Comparison of ENCODE assay signal across 1 cellular context in the genomic region with DNA sequence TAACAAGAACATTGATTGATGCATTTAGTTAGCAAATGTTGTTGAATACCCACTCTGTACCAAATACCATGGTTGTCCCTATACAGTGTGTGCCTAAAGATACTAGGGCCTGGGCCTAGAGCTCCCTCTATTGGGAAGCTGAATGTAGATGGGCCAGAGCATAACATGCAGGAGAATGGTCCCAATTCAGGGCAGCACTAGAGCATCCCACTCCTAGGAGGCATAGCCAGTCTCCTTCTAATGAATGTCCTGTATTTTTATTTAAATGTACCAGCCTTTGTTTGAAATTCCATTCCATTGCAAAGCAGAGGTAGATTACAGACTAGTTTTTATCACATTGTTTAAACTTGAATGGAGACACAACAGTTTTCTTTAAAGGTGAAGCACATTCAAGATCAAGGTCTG.
A peak's percentile ranks its signal among the peaks of the same experiment; 100 is the strongest.
TF ChIP-seq lines count a peak whose summit lies in the region.

No MANE protein-coding gene starts in this region.

TF ChIP-seq in HepG2, 621 proteins besides CTCF, POLR2A, EP300 and RAD21 (continued from another document and continues in another):
- TF ChIP-seq, protein P1, sequence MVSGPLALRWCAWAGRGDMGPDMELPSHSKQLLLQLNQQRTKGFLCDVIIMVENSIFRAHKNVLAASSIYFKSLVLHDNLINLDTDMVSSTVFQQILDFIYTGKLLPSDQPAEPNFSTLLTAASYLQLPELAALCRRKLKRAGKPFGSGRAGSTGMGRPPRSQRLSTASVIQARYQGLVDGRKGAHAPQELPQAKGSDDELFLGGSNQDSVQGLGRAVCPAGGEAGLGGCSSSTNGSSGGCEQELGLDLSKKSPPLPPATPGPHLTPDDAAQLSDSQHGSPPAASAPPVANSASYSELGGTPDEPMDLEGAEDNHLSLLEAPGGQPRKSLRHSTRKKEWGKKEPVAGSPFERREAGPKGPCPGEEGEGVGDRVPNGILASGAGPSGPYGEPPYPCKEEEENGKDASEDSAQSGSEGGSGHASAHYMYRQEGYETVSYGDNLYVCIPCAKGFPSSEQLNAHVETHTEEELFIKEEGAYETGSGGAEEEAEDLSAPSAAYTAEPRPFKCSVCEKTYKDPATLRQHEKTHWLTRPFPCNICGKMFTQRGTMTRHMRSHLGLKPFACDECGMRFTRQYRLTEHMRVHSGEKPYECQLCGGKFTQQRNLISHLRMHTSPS (CRISPR knock-in tag; IDR thresholded peaks at IDR 0.05; ENCODE audit: low read depth) = no peak
- no peak for TF ChIP-seq POLR2AphosphoS5 (IDR thresholded peaks at IDR 0.05; ENCODE audit: low read depth, low read length)
- TF ChIP-seq, protein P2, sequence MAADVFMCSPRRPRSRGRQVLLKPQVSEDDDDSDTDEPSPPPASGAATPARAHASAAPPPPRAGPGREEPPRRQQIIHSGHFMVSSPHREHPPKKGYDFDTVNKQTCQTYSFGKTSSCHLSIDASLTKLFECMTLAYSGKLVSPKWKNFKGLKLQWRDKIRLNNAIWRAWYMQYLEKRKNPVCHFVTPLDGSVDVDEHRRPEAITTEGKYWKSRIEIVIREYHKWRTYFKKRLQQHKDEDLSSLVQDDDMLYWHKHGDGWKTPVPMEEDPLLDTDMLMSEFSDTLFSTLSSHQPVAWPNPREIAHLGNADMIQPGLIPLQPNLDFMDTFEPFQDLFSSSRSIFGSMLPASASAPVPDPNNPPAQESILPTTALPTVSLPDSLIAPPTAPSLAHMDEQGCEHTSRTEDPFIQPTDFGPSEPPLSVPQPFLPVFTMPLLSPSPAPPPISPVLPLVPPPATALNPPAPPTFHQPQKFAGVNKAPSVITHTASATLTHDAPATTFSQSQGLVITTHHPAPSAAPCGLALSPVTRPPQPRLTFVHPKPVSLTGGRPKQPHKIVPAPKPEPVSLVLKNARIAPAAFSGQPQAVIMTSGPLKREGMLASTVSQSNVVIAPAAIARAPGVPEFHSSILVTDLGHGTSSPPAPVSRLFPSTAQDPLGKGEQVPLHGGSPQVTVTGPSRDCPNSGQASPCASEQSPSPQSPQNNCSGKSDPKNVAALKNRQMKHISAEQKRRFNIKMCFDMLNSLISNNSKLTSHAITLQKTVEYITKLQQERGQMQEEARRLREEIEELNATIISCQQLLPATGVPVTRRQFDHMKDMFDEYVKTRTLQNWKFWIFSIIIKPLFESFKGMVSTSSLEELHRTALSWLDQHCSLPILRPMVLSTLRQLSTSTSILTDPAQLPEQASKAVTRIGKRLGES (CRISPR knock-in tag; IDR thresholded peaks at IDR 0.05; ENCODE audit: borderline replicate concordance) = no peak
- TF ChIP-seq AKAP8 (CRISPR knock-in tag; IDR thresholded peaks at IDR 0.05) = no peak
- TF ChIP-seq ATAD3A (CRISPR knock-in tag; IDR thresholded peaks at IDR 0.05) = no peak
- no peak for TF ChIP-seq PCBP2 (optimal IDR thresholded peaks at IDR 0.05; ENCODE audit: low read depth, low read length, poor library complexity, severe bottlenecking)
- no peak for TF ChIP-seq SOX13 (IDR thresholded peaks at IDR 0.05)
- peak in 1 of 2 experiments; percentile 34; a peak in 2 of 4 replicates for TF ChIP-seq SOX13 (CRISPR knock-in tag; conservative IDR thresholded peaks at IDR 0.05 in 1 of 2, IDR thresholded peaks at IDR 0.05 in 1 of 2)
- TF ChIP-seq, protein P3, sequence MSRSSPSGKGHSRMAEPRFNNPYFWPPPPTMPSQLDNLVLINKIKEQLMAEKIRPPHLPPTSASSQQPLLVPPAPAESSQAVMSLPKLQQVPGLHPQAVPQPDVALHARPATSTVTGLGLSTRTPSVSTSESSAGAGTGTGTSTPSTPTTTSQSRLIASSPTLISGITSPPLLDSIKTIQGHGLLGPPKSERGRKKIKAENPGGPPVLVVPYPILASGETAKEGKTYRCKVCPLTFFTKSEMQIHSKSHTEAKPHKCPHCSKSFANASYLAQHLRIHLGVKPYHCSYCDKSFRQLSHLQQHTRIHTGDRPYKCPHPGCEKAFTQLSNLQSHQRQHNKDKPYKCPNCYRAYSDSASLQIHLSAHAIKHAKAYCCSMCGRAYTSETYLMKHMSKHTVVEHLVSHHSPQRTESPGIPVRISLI (CRISPR knock-in tag; IDR thresholded peaks at IDR 0.05; ENCODE audit: borderline replicate concordance) = no peak
- no peak for TF ChIP-seq RBM39 (IDR thresholded peaks at IDR 0.05; ENCODE audit: low read depth, low read length, poor library complexity, severe bottlenecking)
- no peak for TF ChIP-seq ZNF768 (CRISPR knock-in tag; IDR thresholded peaks at IDR 0.05)
- no peak for TF ChIP-seq RAD51 (IDR thresholded peaks at IDR 0.05; ENCODE audit: borderline replicate concordance)
- peak; percentile 50 for TF ChIP-seq CEBPG (CRISPR knock-in tag; IDR thresholded peaks at IDR 0.05)
- no peak for TF ChIP-seq NR2F1 (CRISPR knock-in tag; IDR thresholded peaks at IDR 0.05)
- no peak for TF ChIP-seq SETDB1 (CRISPR knock-in tag; IDR thresholded peaks at IDR 0.05; ENCODE audit: borderline replicate concordance)
- no peak for TF ChIP-seq ASH2L (IDR thresholded peaks at IDR 0.05; ENCODE audit: insufficient read length, low read depth, low read length)
- no peak for TF ChIP-seq ZNF781 (CRISPR knock-in tag; IDR thresholded peaks at IDR 0.05; ENCODE audit: borderline replicate concordance, not compliant biosample characterization)
- no peak for TF ChIP-seq ESRRA (CRISPR knock-in tag; IDR thresholded peaks at IDR 0.05; ENCODE audit: low read depth)
- TF ChIP-seq HMG20A (CRISPR knock-in tag; IDR thresholded peaks at IDR 0.05; ENCODE audit: borderline replicate concordance) = peak; percentile 27; the same call in 1 of the 2 replicates
- TF ChIP-seq ZSCAN9 (CRISPR knock-in tag; IDR thresholded peaks at IDR 0.05; ENCODE audit: borderline replicate concordance) = peak; percentile 58; the same call in 1 of the 2 replicates
- no peak for TF ChIP-seq MTA1 (CRISPR knock-in tag; IDR thresholded peaks at IDR 0.05; ENCODE audit: borderline replicate concordance)
- no peak for TF ChIP-seq KAT8 (CRISPR knock-in tag; IDR thresholded peaks at IDR 0.05)
- TF ChIP-seq ZSCAN25 (CRISPR knock-in tag; IDR thresholded peaks at IDR 0.05) = no peak
- TF ChIP-seq REPIN1 (CRISPR knock-in tag; IDR thresholded peaks at IDR 0.05; ENCODE audit: borderline replicate concordance, low read depth) = peak; percentile 68; the same call in 1 of the 2 replicates
- no peak for TF ChIP-seq SNAI1 (CRISPR knock-in tag; IDR thresholded peaks at IDR 0.05; ENCODE audit: borderline replicate concordance)
- TF ChIP-seq SMARCE1 (IDR thresholded peaks at IDR 0.05; ENCODE audit: borderline replicate concordance) = no peak
- TF ChIP-seq ZNF619 (CRISPR knock-in tag; IDR thresholded peaks at IDR 0.05) = no peak
- no peak for TF ChIP-seq ZNF737 (CRISPR knock-in tag; IDR thresholded peaks at IDR 0.05; ENCODE audit: borderline replicate concordance)
- TF ChIP-seq REL (CRISPR knock-in tag; conservative IDR thresholded peaks at IDR 0.05) = no peak
- TF ChIP-seq ZMYM4 (CRISPR knock-in tag; IDR thresholded peaks at IDR 0.05) = no peak
- no peak for TF ChIP-seq PTBP1 (IDR thresholded peaks at IDR 0.05; ENCODE audit: low read depth, low read length, poor library complexity, severe bottlenecking)
- TF ChIP-seq ZFP36 (IDR thresholded peaks at IDR 0.05; ENCODE audit: borderline replicate concordance, low read depth, low read length, partially characterized antibody) = no peak
- 0 out of 2 replicates have a peak, but pooled peaks have one; percentile 40 for TF ChIP-seq RFXANK (CRISPR knock-in tag; IDR thresholded peaks at IDR 0.05)
- TF ChIP-seq MIER3 (CRISPR knock-in tag; IDR thresholded peaks at IDR 0.05; ENCODE audit: borderline replicate concordance) = peak; percentile 58; the same call in 1 of the 2 replicates
- TF ChIP-seq ZNF607 (CRISPR knock-in tag; IDR thresholded peaks at IDR 0.05; ENCODE audit: borderline replicate concordance) = no peak
- TF ChIP-seq SALL1 (CRISPR knock-in tag; IDR thresholded peaks at IDR 0.05) = no peak
- TF ChIP-seq CENPT (CRISPR knock-in tag; IDR thresholded peaks at IDR 0.05; ENCODE audit: low read depth) = no peak
- TF ChIP-seq, protein P4, sequence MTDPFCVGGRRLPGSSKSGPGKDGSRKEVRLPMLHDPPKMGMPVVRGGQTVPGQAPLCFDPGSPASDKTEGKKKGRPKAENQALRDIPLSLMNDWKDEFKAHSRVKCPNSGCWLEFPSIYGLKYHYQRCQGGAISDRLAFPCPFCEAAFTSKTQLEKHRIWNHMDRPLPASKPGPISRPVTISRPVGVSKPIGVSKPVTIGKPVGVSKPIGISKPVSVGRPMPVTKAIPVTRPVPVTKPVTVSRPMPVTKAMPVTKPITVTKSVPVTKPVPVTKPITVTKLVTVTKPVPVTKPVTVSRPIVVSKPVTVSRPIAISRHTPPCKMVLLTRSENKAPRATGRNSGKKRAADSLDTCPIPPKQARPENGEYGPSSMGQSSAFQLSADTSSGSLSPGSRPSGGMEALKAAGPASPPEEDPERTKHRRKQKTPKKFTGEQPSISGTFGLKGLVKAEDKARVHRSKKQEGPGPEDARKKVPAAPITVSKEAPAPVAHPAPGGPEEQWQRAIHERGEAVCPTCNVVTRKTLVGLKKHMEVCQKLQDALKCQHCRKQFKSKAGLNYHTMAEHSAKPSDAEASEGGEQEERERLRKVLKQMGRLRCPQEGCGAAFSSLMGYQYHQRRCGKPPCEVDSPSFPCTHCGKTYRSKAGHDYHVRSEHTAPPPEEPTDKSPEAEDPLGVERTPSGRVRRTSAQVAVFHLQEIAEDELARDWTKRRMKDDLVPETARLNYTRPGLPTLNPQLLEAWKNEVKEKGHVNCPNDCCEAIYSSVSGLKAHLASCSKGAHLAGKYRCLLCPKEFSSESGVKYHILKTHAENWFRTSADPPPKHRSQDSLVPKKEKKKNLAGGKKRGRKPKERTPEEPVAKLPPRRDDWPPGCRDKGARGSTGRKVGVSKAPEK (CRISPR knock-in tag; IDR thresholded peaks at IDR 0.05; ENCODE audit: borderline replicate concordance) = no peak
- TF ChIP-seq CBX5 (CRISPR knock-in tag; IDR thresholded peaks at IDR 0.05; ENCODE audit: borderline replicate concordance) = no peak
- no peak for TF ChIP-seq ZNF12 (CRISPR knock-in tag; IDR thresholded peaks at IDR 0.05)
- TF ChIP-seq, protein P5, sequence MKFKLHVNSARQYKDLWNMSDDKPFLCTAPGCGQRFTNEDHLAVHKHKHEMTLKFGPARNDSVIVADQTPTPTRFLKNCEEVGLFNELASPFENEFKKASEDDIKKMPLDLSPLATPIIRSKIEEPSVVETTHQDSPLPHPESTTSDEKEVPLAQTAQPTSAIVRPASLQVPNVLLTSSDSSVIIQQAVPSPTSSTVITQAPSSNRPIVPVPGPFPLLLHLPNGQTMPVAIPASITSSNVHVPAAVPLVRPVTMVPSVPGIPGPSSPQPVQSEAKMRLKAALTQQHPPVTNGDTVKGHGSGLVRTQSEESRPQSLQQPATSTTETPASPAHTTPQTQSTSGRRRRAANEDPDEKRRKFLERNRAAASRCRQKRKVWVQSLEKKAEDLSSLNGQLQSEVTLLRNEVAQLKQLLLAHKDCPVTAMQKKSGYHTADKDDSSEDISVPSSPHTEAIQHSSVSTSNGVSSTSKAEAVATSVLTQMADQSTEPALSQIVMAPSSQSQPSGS (CRISPR knock-in tag; IDR thresholded peaks at IDR 0.05) = peak; percentile 40; the same call in 1 of the 2 replicates
- 0 out of 2 replicates have a peak, but pooled peaks have one; percentile 11 for TF ChIP-seq SOX5 (CRISPR knock-in tag; IDR thresholded peaks at IDR 0.05; ENCODE audit: borderline replicate concordance)
- TF ChIP-seq ISX (CRISPR knock-in tag; conservative IDR thresholded peaks at IDR 0.05) = no peak
- peak; percentile 25; the same call in 1 of the 2 replicates for TF ChIP-seq KDM2A (CRISPR knock-in tag; IDR thresholded peaks at IDR 0.05; ENCODE audit: borderline replicate concordance, low read depth)
- TF ChIP-seq, protein P6, sequence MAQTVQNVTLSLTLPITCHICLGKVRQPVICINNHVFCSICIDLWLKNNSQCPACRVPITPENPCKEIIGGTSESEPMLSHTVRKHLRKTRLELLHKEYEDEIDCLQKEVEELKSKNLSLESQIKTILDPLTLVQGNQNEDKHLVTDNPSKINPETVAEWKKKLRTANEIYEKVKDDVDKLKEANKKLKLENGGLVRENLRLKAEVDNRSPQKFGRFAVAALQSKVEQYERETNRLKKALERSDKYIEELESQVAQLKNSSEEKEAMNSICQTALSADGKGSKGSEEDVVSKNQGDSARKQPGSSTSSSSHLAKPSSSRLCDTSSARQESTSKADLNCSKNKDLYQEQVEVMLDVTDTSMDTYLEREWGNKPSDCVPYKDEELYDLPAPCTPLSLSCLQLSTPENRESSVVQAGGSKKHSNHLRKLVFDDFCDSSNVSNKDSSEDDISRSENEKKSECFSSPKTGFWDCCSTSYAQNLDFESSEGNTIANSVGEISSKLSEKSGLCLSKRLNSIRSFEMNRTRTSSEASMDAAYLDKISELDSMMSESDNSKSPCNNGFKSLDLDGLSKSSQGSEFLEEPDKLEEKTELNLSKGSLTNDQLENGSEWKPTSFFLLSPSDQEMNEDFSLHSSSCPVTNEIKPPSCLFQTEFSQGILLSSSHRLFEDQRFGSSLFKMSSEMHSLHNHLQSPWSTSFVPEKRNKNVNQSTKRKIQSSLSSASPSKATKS (CRISPR knock-in tag; IDR thresholded peaks at IDR 0.05) = no peak
- no peak for TF ChIP-seq AGO2 (optimal IDR thresholded peaks at IDR 0.05; ENCODE audit: low read depth, low read length)
- TF ChIP-seq, protein P7, sequence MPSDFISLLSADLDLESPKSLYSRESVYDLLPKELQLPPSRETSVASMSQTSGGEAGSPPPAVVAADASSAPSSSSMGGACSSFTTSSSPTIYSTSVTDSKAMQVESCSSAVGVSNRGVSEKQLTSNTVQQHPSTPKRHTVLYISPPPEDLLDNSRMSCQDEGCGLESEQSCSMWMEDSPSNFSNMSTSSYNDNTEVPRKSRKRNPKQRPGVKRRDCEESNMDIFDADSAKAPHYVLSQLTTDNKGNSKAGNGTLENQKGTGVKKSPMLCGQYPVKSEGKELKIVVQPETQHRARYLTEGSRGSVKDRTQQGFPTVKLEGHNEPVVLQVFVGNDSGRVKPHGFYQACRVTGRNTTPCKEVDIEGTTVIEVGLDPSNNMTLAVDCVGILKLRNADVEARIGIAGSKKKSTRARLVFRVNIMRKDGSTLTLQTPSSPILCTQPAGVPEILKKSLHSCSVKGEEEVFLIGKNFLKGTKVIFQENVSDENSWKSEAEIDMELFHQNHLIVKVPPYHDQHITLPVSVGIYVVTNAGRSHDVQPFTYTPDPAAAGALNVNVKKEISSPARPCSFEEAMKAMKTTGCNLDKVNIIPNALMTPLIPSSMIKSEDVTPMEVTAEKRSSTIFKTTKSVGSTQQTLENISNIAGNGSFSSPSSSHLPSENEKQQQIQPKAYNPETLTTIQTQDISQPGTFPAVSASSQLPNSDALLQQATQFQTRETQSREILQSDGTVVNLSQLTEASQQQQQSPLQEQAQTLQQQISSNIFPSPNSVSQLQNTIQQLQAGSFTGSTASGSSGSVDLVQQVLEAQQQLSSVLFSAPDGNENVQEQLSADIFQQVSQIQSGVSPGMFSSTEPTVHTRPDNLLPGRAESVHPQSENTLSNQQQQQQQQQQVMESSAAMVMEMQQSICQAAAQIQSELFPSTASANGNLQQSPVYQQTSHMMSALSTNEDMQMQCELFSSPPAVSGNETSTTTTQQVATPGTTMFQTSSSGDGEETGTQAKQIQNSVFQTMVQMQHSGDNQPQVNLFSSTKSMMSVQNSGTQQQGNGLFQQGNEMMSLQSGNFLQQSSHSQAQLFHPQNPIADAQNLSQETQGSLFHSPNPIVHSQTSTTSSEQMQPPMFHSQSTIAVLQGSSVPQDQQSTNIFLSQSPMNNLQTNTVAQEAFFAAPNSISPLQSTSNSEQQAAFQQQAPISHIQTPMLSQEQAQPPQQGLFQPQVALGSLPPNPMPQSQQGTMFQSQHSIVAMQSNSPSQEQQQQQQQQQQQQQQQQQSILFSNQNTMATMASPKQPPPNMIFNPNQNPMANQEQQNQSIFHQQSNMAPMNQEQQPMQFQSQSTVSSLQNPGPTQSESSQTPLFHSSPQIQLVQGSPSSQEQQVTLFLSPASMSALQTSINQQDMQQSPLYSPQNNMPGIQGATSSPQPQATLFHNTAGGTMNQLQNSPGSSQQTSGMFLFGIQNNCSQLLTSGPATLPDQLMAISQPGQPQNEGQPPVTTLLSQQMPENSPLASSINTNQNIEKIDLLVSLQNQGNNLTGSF (CRISPR knock-in tag; IDR thresholded peaks at IDR 0.05) = no peak
- TF ChIP-seq HOXD1 (CRISPR knock-in tag; IDR thresholded peaks at IDR 0.05) = no peak
- TF ChIP-seq HMGA1 (CRISPR knock-in tag; conservative IDR thresholded peaks at IDR 0.05) = no peak
